8 cellular contexts compared by ENCODE assay signal in the genomic region with DNA sequence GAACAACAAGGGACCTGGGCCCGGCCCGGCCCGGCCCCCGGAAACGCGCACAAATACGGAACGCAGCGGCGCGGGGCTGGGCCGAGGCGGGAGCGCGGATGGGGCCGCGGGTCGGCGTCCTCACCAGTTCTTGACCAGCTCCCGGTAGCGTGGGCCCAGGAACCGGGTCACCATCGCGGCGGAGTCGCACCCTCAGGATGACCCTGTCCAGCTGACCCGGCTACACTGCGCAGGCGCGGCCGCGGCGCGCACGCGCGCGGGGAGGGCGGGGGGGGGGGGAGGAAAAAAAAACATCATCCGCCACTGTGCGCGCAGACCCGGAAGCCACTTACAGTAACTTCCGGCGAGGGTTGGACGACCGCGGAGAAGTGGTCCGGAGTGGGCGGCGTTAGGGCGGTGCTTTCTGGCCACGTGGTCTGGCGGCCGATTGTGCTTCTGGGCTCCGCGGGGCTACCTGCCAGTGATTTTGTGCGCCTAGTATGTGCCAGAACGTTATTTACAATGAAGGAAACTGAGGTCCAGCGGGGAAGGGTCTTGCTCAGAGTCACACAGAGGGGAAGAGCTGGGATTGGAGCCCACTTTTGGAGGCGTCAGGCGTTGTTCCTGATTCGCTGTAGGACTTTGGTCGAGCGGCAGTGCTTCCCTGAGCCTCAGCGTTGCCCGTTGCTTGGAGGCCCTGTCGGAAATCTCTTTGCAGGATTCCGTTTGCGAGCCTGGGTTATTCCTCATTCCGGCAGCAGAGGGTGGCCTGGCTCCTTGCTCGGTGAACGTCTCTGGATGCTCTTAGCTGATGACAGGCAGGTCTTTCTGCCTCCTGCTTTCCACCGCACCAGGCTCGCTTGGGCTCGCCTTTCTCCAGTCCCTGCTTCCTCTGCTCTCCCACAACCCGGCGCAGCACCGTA. TPM values are rescaled to one million over a fixed set of nuclear protein-coding genes. Genes with fewer than 3 reads are reported as not detected.
DNase-seq lines count a peak whose midpoint lies in the region; ATAC-seq and TF ChIP-seq lines count a peak whose summit lies in the region.

A gene (minus strand): TSS at position 227 of the 902 bp plus-strand sequence. CDS start 53 bp downstream, at position 174.

- peak; percentile 32 for TF ChIP-seq POLR2A in GM10847 (IDR thresholded peaks at IDR 0.05; ENCODE audit: extremely low read depth, insufficient read length)

- peak within 1 kb of the TSS; percentile 98 for H2AFZ ChIP-seq in osteoblast (ENCODE audit: low read length)

- ATAC-seq in HG02623 (IDR thresholded peaks at IDR 0.05; ENCODE audit: unreplicated experiment) (peak; percentile 83), thoracic aorta (ENCODE audit: insufficient number of reproducible peaks, low FRiP score, low read depth) (peak; percentile 87)

- no peaks in the 10 kb centered on the region for H3K27me3 Mint-ChIP-seq in activated naive CD8-positive, alpha-beta T cell

- peaks cover 45% of the 10 kb centered on the region for H3K4me1 Mint-ChIP-seq in activated naive CD8-positive, alpha-beta T cell (ENCODE audit: low read depth)

- H3K27ac ChIP-seq in osteoblast (ENCODE audit: low read depth, low read length) (peak within 1 kb of the TSS; percentile 95), thoracic aorta (peak within 1 kb of the TSS; percentile 85 to 91)

- H3K4me2 ChIP-seq in osteoblast (ENCODE audit: insufficient read depth, low read length) = peak within 1 kb of the TSS; percentile 100

- peak within 1 kb of the TSS; percentile 98 for H3K4me3 Mint-ChIP-seq in activated naive CD8-positive, alpha-beta T cell

- H3K9me3 ChIP-seq in osteoblast (ENCODE audit: low read depth, low read length) (no peaks in the 10 kb centered on the region), thoracic aorta (no peaks in the 10 kb centered on the region)

- peaks cover 15% of the 10 kb centered on the region for H3K4me1 ChIP-seq in osteoblast (ENCODE audit: insufficient read depth, low read length)
- H3K4me1 ChIP-seq in thoracic aorta (ENCODE audit: control insufficient read depth in 1 of 2, low read depth in 2 of 2) = peaks cover 23 to 33% of the 10 kb centered on the region in 2 donors

- H3K36me3 ChIP-seq in osteoblast (ENCODE audit: insufficient read depth, low read length) (no peaks in the 10 kb centered on the region), thoracic aorta (no peaks in the 10 kb centered on the region)

- H4K20me1 ChIP-seq in osteoblast (ENCODE audit: insufficient read depth, low read length) = peaks cover 21% of the 10 kb centered on the region

- peaks cover 46% of the 10 kb centered on the region for H3K79me2 ChIP-seq in osteoblast (ENCODE audit: insufficient read depth, low read length)

- H3K36me3 Mint-ChIP-seq in activated naive CD8-positive, alpha-beta T cell = no peaks in the 10 kb centered on the region

- peak; percentile 68 for TF ChIP-seq CTCF in osteoblast (IDR thresholded peaks at IDR 0.05; ENCODE audit: extremely low read depth, low read depth, low read length)
- TF ChIP-seq CTCF in thoracic aorta (IDR thresholded peaks at IDR 0.05) = peak; percentile 68

- no peaks in the 10 kb centered on the region for H3K9me3 Mint-ChIP-seq in activated naive CD8-positive, alpha-beta T cell (ENCODE audit: low read depth)

- DNase-seq in NCI-H1105 (lab: John Stamatoyannopoulos, UW) = peak; percentile 95
- peak; percentile 89 for DNase-seq in SKM-1 treated with dmso at 0.1 percent for 144 hours (lab: John Stamatoyannopoulos, UW; ENCODE audit: unreplicated experiment)
- peak; percentile 97 for DNase-seq in glomerular visceral epithelial cell (ENCODE audit: extremely low spot score)
- DNase-seq in osteoblast (ENCODE audit: insufficient read length, low spot score, missing footprints) = peak; percentile 100
- peak; percentile 90 for DNase-seq in thoracic aorta (ENCODE audit: low spot score)

- peak within 1 kb of the TSS; percentile 100 for H3K27ac Mint-ChIP-seq in activated naive CD8-positive, alpha-beta T cell

- H3K4me3 ChIP-seq in osteoblast (ENCODE audit: insufficient read depth, low read length) = peak within 1 kb of the TSS; percentile 96
- H3K4me3 ChIP-seq in thoracic aorta = peak within 1 kb of the TSS; percentile 98

- H3K27me3 ChIP-seq in osteoblast (ENCODE audit: insufficient read depth, low read length) (no peaks in the 10 kb centered on the region), thoracic aorta (replicated peaks; ENCODE audit: insufficient read depth) (no peaks in the 10 kb centered on the region)

RNA-seq across cellular contexts. Expression of the gene that starts here (rescaled TPM):
- total RNA-seq in osteoblast = 37.4 and 39.4 TPM in 2 replicates
- 10 to 100 TPM; 32.7 to 51.9 TPM for total RNA-seq in thoracic aorta

Comparison
In these comparisons a context has a peak if more than half of its experiments do, and no peak if none do; other contexts are left out.
1. Peak in every context shown above with its lines: DNase-seq, ATAC-seq, H3K4me3 ChIP-seq and H3K27ac ChIP-seq.